ENCODE assay signal across 9 cellular contexts in the genomic region with DNA sequence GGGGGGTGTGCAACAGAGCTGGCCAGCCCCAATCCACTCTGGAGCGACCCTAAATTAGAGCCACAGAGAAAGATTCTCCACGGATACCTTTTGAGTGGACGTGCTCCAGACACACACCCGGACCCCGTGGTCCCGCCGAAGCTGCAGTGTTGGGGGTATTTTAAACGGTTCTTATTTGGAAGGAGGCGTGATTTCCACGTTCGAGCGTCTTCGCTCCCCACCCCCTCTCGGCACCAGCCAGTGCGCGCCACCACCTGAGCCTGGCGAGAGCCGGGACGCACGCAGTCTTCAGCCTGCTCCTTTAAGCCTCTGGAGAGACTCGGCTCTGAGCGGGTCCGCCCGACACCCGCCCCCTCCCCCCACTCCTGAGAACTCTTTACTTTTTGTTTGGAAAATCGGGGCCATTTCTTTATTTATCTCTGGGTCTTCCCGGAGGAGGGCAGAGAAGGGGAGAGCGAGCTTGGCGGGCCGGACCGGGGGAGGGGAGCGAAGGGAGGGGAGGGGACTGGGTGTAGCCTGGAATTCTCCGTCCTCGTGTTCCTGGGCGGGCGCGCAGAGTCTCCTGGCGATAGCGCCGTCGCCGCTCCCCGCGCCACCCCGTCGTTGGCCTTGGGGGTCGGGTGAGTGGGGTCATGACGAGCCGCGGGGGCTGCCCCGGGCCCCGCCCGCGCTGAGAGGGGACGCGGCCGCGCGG. TPM values are rescaled to one million over a fixed set of nuclear protein-coding genes. Genes with fewer than 3 reads are reported as not detected.
DNase-seq lines count a peak whose midpoint lies in the region; ATAC-seq, FAIRE-seq and TF ChIP-seq lines count a peak whose summit lies in the region.
"Had no signal": no experiment of that assay in that cellular context is flagged by ENCODE, and none has a peak within 500 bp of the region (broad histone marks: within the 10 kb centered on the region; RNA-seq: fewer than 3 reads in every experiment).

No MANE protein-coding gene starts in this region.

- H3K27ac ChIP-seq in gastrocnemius medialis, result no peak overlapping the region

- peaks cover 7% of the 10 kb centered on the region for H3K27me3 Mint-ChIP-seq in glutamatergic neuron (ENCODE audit: unreplicated experiment)
- peaks cover 44% of the 10 kb centered on the region in 2 donors for H3K27me3 Mint-ChIP-seq in T-cell

- H3K4me3 Mint-ChIP-seq in glutamatergic neuron (ENCODE audit: unreplicated experiment) (peak overlapping the region; percentile 83), T-cell (peak overlapping the region in 1 of 3 donors; percentile 59)

- in situ Hi-C loops in gastrocnemius medialis (cut with MboI; ENCODE audit: low sequenced_read_pairs in 4 of 4), result no loop called here

- intact Hi-C loops in gastrocnemius medialis (cut with DNase I; ENCODE audit: low total_unique reads), result no loop called here

- no peak for TF ChIP-seq POLR2A in gastrocnemius medialis (IDR thresholded peaks at IDR 0.05)

- peak overlapping the region; percentile 31 to 43 (median 42) for H3K4me3 ChIP-seq in gastrocnemius medialis

- POLR2A ChIA-PET in T-cell (lab: Charles Lee), result no interaction called here

- H3K4me1 Mint-ChIP-seq in glutamatergic neuron (ENCODE audit: low read depth, unreplicated experiment), result peaks cover 7% of the 10 kb centered on the region
- H3K4me1 Mint-ChIP-seq in T-cell, result peaks cover 6 to 10% (median 7%) of the 10 kb centered on the region in 3 donors

- FAIRE-seq in D721Med (lab: Jason Lieb, UNC), result no peak
- FAIRE-seq: colon had no signal

- H3K36me3 Mint-ChIP-seq in glutamatergic neuron (ENCODE audit: unreplicated experiment) (no peaks in the 10 kb centered on the region), T-cell (no peaks in the 10 kb centered on the region)

- CTCF ChIA-PET in T-cell (lab: Charles Lee), result no interaction called here

- TF ChIP-seq CTCF in D721Med (IDR thresholded peaks at IDR 0.05; ENCODE audit: insufficient read depth, missing control alignments), result no peak
- no peak for TF ChIP-seq CTCF in glutamatergic neuron (IDR thresholded peaks at IDR 0.05; ENCODE audit: partially characterized antibody, unreplicated experiment)
- TF ChIP-seq CTCF in gastrocnemius medialis (IDR thresholded peaks at IDR 0.05 in 4 of 5, conservative IDR thresholded peaks at IDR 0.05 in 1 of 5), result no peak

- peak; percentile 36 for DNase-seq in D721Med (ENCODE audit: insufficient read length, low spot score)
- peak; percentile 38 for DNase-seq in NCI-H69 (lab: John Stamatoyannopoulos, UW)
- DNase-seq in glutamatergic neuron, result peak; percentile 39
- no peak for DNase-seq in gastrocnemius medialis
- DNase-seq in T-cell, result no peak
- no peak for DNase-seq in NCI-H1930 (lab: John Stamatoyannopoulos, UW)

- peaks cover 5 to 61% (median 41%) of the 10 kb centered on the region in 3 donors for H3K27me3 ChIP-seq in gastrocnemius medialis

- H3K36me3 ChIP-seq in gastrocnemius medialis, result no peaks in the 10 kb centered on the region

- no peak overlapping the region for H3K27ac Mint-ChIP-seq in glutamatergic neuron (ENCODE audit: unreplicated experiment)
- H3K27ac Mint-ChIP-seq in T-cell, result no peak overlapping the region

- H3K4me1 ChIP-seq in gastrocnemius medialis, result peaks cover 0 to 10% of the 10 kb centered on the region in 2 donors

- H3K9me3 Mint-ChIP-seq in glutamatergic neuron (ENCODE audit: unreplicated experiment), result peaks cover 6% of the 10 kb centered on the region
- no peaks in the 10 kb centered on the region for H3K9me3 Mint-ChIP-seq in T-cell

- H3K9me3 ChIP-seq in gastrocnemius medialis, result no peaks in the 10 kb centered on the region

- ATAC-seq in gastrocnemius medialis, result peak in 1 of 2 donors; percentile 47
- no peak for ATAC-seq in T-cell (replicated peaks in 1 of 4)
- no peak for ATAC-seq in GM21526 (IDR thresholded peaks at IDR 0.05; ENCODE audit: low FRiP score, unreplicated experiment)
- no peak for ATAC-seq in GM19023 (IDR thresholded peaks at IDR 0.05; ENCODE audit: unreplicated experiment)

RNA-seq across cellular contexts. Expression of a gene that starts 0.7 kb away (rescaled TPM):
- total RNA-seq in glutamatergic neuron (ENCODE audit: unreplicated experiment) (1.3 TPM), gastrocnemius medialis (under 1 TPM; 0.05 to 0.51 (median 0.11) TPM), T-cell (under 1 TPM in 2 of 5 donors, not detected in 3; 0.03 TPM)

Comparison
In these comparisons a context has a peak if more than half of its experiments do, and no peak if none do; other contexts are left out.
1. DNase-seq: peak in D721Med (single experiment), NCI-H69 (single experiment) and glutamatergic neuron (single experiment); none in gastrocnemius medialis (0 of 2), T-cell (0 of 34) and NCI-H1930 (0 of 2).